1 cellular context compared by ENCODE assay signal in genomic region chr7:759569-759968, GRCh38.
TF ChIP-seq lines count a peak whose summit lies in the region.

No MANE protein-coding gene starts in this region.

TF ChIP-seq in GM23338, 12 proteins besides CTCF, POLR2A, EP300 and RAD21 (continued from another document):
- TF ChIP-seq ZNF462 (CRISPR knock-in tag; IDR thresholded peaks at IDR 0.05), result no peak
- TF ChIP-seq NANOG (IDR thresholded peaks at IDR 0.05; ENCODE audit: borderline replicate concordance), result no peak
- no peak for TF ChIP-seq EZH2phosphoT487 (IDR thresholded peaks at IDR 0.05; ENCODE audit: unreplicated experiment)
- no peak for TF ChIP-seq ZNF114 (CRISPR knock-in tag; IDR thresholded peaks at IDR 0.05)
- TF ChIP-seq REST (IDR thresholded peaks at IDR 0.05; ENCODE audit: unreplicated experiment), result no peak
- no peak for TF ChIP-seq STAT1 (IDR thresholded peaks at IDR 0.05; ENCODE audit: unreplicated experiment)
